25 cellular contexts compared by ENCODE assay signal in genomic region chr11:73939096-73939495, GRCh38. TPM values are rescaled to one million over a fixed set of nuclear protein-coding genes. Genes with fewer than 3 reads are reported as not detected.
DNase-seq lines count a peak whose midpoint lies in the region; ATAC-seq and TF ChIP-seq lines count a peak whose summit lies in the region.
"Had no signal": no experiment of that assay in that cellular context is flagged by ENCODE, and none has a peak within 500 bp of the region (broad histone marks: within the 10 kb centered on the region; RNA-seq: fewer than 3 reads in every experiment).

No MANE protein-coding gene starts in this region.

- H3K36me3 ChIP-seq in MG63 (peaks cover 4% of the 10 kb centered on the region; the same call in 1 of the 2 replicates), body of pancreas (replicated peaks in 1 of 2; ENCODE audit: insufficient read depth in 1 of 2, low read depth in 2 of 2) (no peaks in the 10 kb centered on the region), suprapubic skin (peaks cover 2% of the 10 kb centered on the region)

- no peak for TF ChIP-seq EP300 in suprapubic skin (IDR thresholded peaks at IDR 0.05)

- H3K9me3 ChIP-seq in MG63: peaks cover 12% of the 10 kb centered on the region
- no peaks in the 10 kb centered on the region for H3K9me3 ChIP-seq in body of pancreas
- no peaks in the 10 kb centered on the region for H3K9me3 ChIP-seq in suprapubic skin
- H3K9me3 ChIP-seq: gastroesophageal sphincter, right lobe of liver had no signal

- H3K4me1 ChIP-seq in body of pancreas (no peaks in the 10 kb centered on the region), suprapubic skin (no peaks in the 10 kb centered on the region)
- H3K4me1 ChIP-seq: gastroesophageal sphincter, right lobe of liver had no signal

- TF ChIP-seq POLR2A in body of pancreas (IDR thresholded peaks at IDR 0.05) (no peak), suprapubic skin (IDR thresholded peaks at IDR 0.05) (no peak)

- no peaks in the 10 kb centered on the region for H3K27me3 ChIP-seq in MG63
- no peaks in the 10 kb centered on the region for H3K27me3 ChIP-seq in body of pancreas
- H3K27me3 ChIP-seq in suprapubic skin: no peaks in the 10 kb centered on the region
- H3K27me3 ChIP-seq: cardiac muscle cell, gastroesophageal sphincter, right lobe of liver had no signal

- intact Hi-C loops in body of pancreas (cut with DNase I): no loop called here

- in situ Hi-C loops in astrocyte of the spinal cord (cut with HindIII; ENCODE audit: low sequenced_read_pairs): no loop called here

- no peak for TF ChIP-seq CTCF in astrocyte of the spinal cord (IDR thresholded peaks at IDR 0.05; ENCODE audit: low read depth, low read length)
- no peak for TF ChIP-seq CTCF in body of pancreas (IDR thresholded peaks at IDR 0.05)
- TF ChIP-seq CTCF in suprapubic skin (IDR thresholded peaks at IDR 0.05): no peak

- no peak for ATAC-seq in GM21528 (IDR thresholded peaks at IDR 0.05; ENCODE audit: low FRiP score, unreplicated experiment)
- no peak for ATAC-seq in body of pancreas
- ATAC-seq: gastroesophageal sphincter, right lobe of liver, T-cell had no signal

- H3K4me3 ChIP-seq in MG63 (no peak overlapping the region), astrocyte of the spinal cord (ENCODE audit: low read depth, low read length) (no peak overlapping the region), body of pancreas (no peak overlapping the region), suprapubic skin (no peak overlapping the region)
- H3K4me3 ChIP-seq: cardiac muscle cell, gastroesophageal sphincter, right lobe of liver had no signal

- H3K27ac ChIP-seq in body of pancreas: no peak overlapping the region
- H3K27ac ChIP-seq in suprapubic skin: no peak overlapping the region
- H3K27ac ChIP-seq: cardiac muscle cell, epithelial cell of prostate, gastroesophageal sphincter, right lobe of liver had no signal

- 74 to 81% methylated on average over 4 of the region's 4 CpGs for WGBS in body of pancreas, 2 donors
- 34% methylated on average over 4 of the region's 4 CpGs for WGBS in suprapubic skin

- DNase-seq in Daoy (ENCODE audit: low read depth) (peak; percentile 21), MG63 (peak; percentile 16), astrocyte of the spinal cord (ENCODE audit: low read depth, low spot score) (peak; percentile 7), myocyte (ENCODE audit: low read depth) (peak; percentile 59), body of pancreas (no peak), putamen (ENCODE audit: low spot score) (no peak), suprapubic skin (ENCODE audit: low spot score in 2 of 2) (no peak)
- DNase-seq: activated CD4-positive, alpha-beta T cell treated with anti-CD3 and anti-CD28 coated beads, Interleukin-2, amount 10 ng/mL, durations not matched to agents 24 days and 14 days; activated CD8-positive, alpha-beta memory T cell treated with anti-CD3 and anti-CD28 coated beads, Interleukin-2, amount 50 U/mL, for 4 hours; CD4-positive, CD25-positive, alpha-beta regulatory T cell; dermis blood vessel endothelial cell; DMS153; kidney; naive B cell; NCI-H146; NCI-H345; right lobe of liver; SIG-M5; substantia nigra; T-cell had no signal

RNA-seq across cellular contexts. Expression of gene DNAJB13, which starts 11.7 kb away (rescaled TPM):
- total RNA-seq in Daoy (2014; rRNA removed; shearing (Covaris generic)): not detected in 2 replicates
- total RNA-seq in MG63 (2014; rRNA removed; shearing (Covaris generic); ENCODE audit: low replicate concordance): 0.79 TPM in 1 of 2 replicates, not detected in the other
- total RNA-seq in myocyte (0.36 and 0.83 TPM in 2 replicates), body of pancreas (under 1 TPM in 1 of 2 donors, not detected in 1; 0.78 TPM), suprapubic skin (not detected)
- 0.84 TPM for polyA plus RNA-seq in myocyte (2012)
- total RNA-seq: CD4-positive, CD25-positive, alpha-beta regulatory T cell; dermis blood vessel endothelial cell; gastroesophageal sphincter; osteocyte; right lobe of liver had no signal
- polyA plus RNA-seq: cardiac muscle cell had no signal

RNA-seq across cellular contexts. Expression of gene UCP2, which starts 43.5 kb away (rescaled TPM):
- total RNA-seq in Daoy (2014; rRNA removed; shearing (Covaris generic)): 13.7 and 27.2 TPM in 2 replicates
- 2.3 TPM in 1 of 2 replicates, not detected in the other for total RNA-seq in MG63 (2014; rRNA removed; shearing (Covaris generic); ENCODE audit: low replicate concordance)
- total RNA-seq in myocyte (108 and 148 TPM in 2 replicates), body of pancreas (10 to 100 TPM; 10.9 to 17.1 TPM), suprapubic skin (10 to 100 TPM in 2 of 4 donors, 1 to 10 TPM in 2; 9.8 to 27.3 (median 12.9) TPM)
- polyA plus RNA-seq in myocyte (2012): 141 TPM

Comparison
In these comparisons a context has a peak if more than half of its experiments do, and no peak if none do; other contexts are left out.
1. DNase-seq: peak in Daoy (single experiment), MG63 (single experiment), astrocyte of the spinal cord (single experiment) and myocyte (single experiment); none in body of pancreas (0 of 4), putamen (single experiment) and suprapubic skin (0 of 2).